Comparison of ENCODE assay signal across 1 cellular context in genomic region chr1:42681771-42682483, GRCh38.
TF ChIP-seq lines count a peak whose summit lies in the region.

Gene YBX1, plus strand, starts transcription at chr1:42682418. Its CDS starts 148 bp downstream, at chr1:42682566.

TF ChIP-seq in K562, 482 proteins besides CTCF, POLR2A, EP300 and RAD21 (continued from another document and continues in another):
- peak; percentile 69 for TF ChIP-seq ZNF407 (IDR thresholded peaks at IDR 0.05; ENCODE audit: low read depth)
- TF ChIP-seq RFX1 (IDR thresholded peaks at IDR 0.05) = peak; percentile 25; the same call in 1 of the 2 replicates
- peak; percentile 83 for TF ChIP-seq ETV1 (tag; conservative IDR thresholded peaks at IDR 0.05; ENCODE audit: low read depth)
- no peak for TF ChIP-seq ID3 (CRISPR knock-in tag; IDR thresholded peaks at IDR 0.05)
- peak; percentile 65; the same call in 1 of the 2 replicates for TF ChIP-seq ID3 (tag; IDR thresholded peaks at IDR 0.05)
- TF ChIP-seq MXI1 (IDR thresholded peaks at IDR 0.05; ENCODE audit: low read depth, low read length) = peak; percentile 78
- peak; percentile 91 for TF ChIP-seq ZBTB5 (IDR thresholded peaks at IDR 0.05)
- no peak for TF ChIP-seq ZNF778 (CRISPR knock-in tag; IDR thresholded peaks at IDR 0.05)
- no peak for TF ChIP-seq ZNF79 (CRISPR knock-in tag; IDR thresholded peaks at IDR 0.05; ENCODE audit: low read depth)
- TF ChIP-seq POU5F1 (IDR thresholded peaks at IDR 0.05; ENCODE audit: borderline replicate concordance, low read depth, low read length, partially characterized antibody) = no peak
- TF ChIP-seq POLR2AphosphoS2 (IDR thresholded peaks at IDR 0.05; ENCODE audit: low read length) = no peak
- no peak for TF ChIP-seq ELK3 (CRISPR knock-in tag; IDR thresholded peaks at IDR 0.05)
- no peak for TF ChIP-seq TCFL5 (CRISPR knock-in tag; conservative IDR thresholded peaks at IDR 0.05)
- peak; percentile 69 to 94 for TF ChIP-seq SIN3A (IDR thresholded peaks at IDR 0.05; ENCODE audit: borderline replicate concordance in 2 of 2, control insufficient read depth in 1 of 2, low read depth in 2 of 2, low read length in 2 of 2)
- no peak for TF ChIP-seq SNRNP70 (optimal IDR thresholded peaks at IDR 0.05; ENCODE audit: low read depth, low read length)
- TF ChIP-seq ZNF232 (CRISPR knock-in tag; IDR thresholded peaks at IDR 0.05) = no peak
- peak; percentile 72; the same call in 1 of the 2 replicates for TF ChIP-seq REST (CRISPR knock-in tag; IDR thresholded peaks at IDR 0.05; ENCODE audit: low read depth)
- no peak for TF ChIP-seq BCLAF1 (IDR thresholded peaks at IDR 0.05; ENCODE audit: borderline replicate concordance in 1 of 2, control insufficient read depth in 1 of 2, low read depth in 2 of 2, low read length in 1 of 2)
- no peak for TF ChIP-seq ETV6 (IDR thresholded peaks at IDR 0.05; ENCODE audit: borderline replicate concordance in 1 of 2, low read depth in 2 of 2, low read length in 1 of 2)
- TF ChIP-seq ETV6 (CRISPR knock-in tag; IDR thresholded peaks at IDR 0.05; ENCODE audit: borderline replicate concordance) = no peak
- TF ChIP-seq ZNF764 (CRISPR knock-in tag; IDR thresholded peaks at IDR 0.05; ENCODE audit: low read depth) = 0 out of 2 replicates have a peak, but pooled peaks have one; percentile 21
- no peak for TF ChIP-seq NCOR1 (IDR thresholded peaks at IDR 0.05)
- TF ChIP-seq GATA2 (CRISPR knock-in tag; IDR thresholded peaks at IDR 0.05) = no peak
- no peak for TF ChIP-seq SMC3 (conservative IDR thresholded peaks at IDR 0.05; ENCODE audit: insufficient read depth, low read depth, low read length)
- TF ChIP-seq COPS2 (conservative IDR thresholded peaks at IDR 0.05) = no peak
- no peak for TF ChIP-seq HOMEZ (CRISPR knock-in tag; IDR thresholded peaks at IDR 0.05)
- TF ChIP-seq ZNF133 (CRISPR knock-in tag; IDR thresholded peaks at IDR 0.05) = no peak
- TF ChIP-seq ZNF143 (CRISPR knock-in tag; IDR thresholded peaks at IDR 0.05) = no peak
- TF ChIP-seq KDM2B (CRISPR knock-in tag; IDR thresholded peaks at IDR 0.05) = no peak
- no peak for TF ChIP-seq ZNF449 (CRISPR knock-in tag; IDR thresholded peaks at IDR 0.05)
- no peak; the same call in 1 of the 2 replicates for TF ChIP-seq SP1 (CRISPR knock-in tag; IDR thresholded peaks at IDR 0.05)
- TF ChIP-seq BCOR (IDR thresholded peaks at IDR 0.05) = no peak
- TF ChIP-seq BACH1 (tag; IDR thresholded peaks at IDR 0.05) = no peak
- TF ChIP-seq CXXC5 (CRISPR knock-in tag; IDR thresholded peaks at IDR 0.05) = peak; percentile 81
- no peak for TF ChIP-seq ARID1B (IDR thresholded peaks at IDR 0.05)
- TF ChIP-seq LARP7 (IDR thresholded peaks at IDR 0.05) = no peak
- peak; percentile 84 for TF ChIP-seq CHD2 (IDR thresholded peaks at IDR 0.05; ENCODE audit: low read depth, low read length)
- no peak for TF ChIP-seq IRF1 (CRISPR knock-in tag; IDR thresholded peaks at IDR 0.05; ENCODE audit: borderline replicate concordance)
- no peak for TF ChIP-seq CBX2 (IDR thresholded peaks at IDR 0.05; ENCODE audit: insufficient read depth, low read length, poor library complexity, severe bottlenecking)
- no peak for TF ChIP-seq ZNF445 (CRISPR knock-in tag; IDR thresholded peaks at IDR 0.05; ENCODE audit: low read depth)
